Comparison of ENCODE assay signal across 33 cellular contexts in genomic region chr10:58293989-58294388, GRCh38.
"Had no signal": no experiment of that assay in that cellular context is flagged by ENCODE, and none has a peak within 500 bp of the region (broad histone marks: within the 10 kb centered on the region; RNA-seq: fewer than 3 reads in every experiment).

No MANE protein-coding gene starts in this region.

- ATAC-seq: activated CD4-positive, alpha-beta T cell treated with anti-CD3 and anti-CD28 coated beads for 36 hours; activated CD8-positive, alpha-beta memory T cell treated with anti-CD3 and anti-CD28 coated beads, Interleukin-2, amount 10 ng/mL, durations not matched to agents 7 days and 5 days; activated CD8-positive, alpha-beta T cell treated with anti-CD3 and anti-CD28 coated beads, Interleukin-2, amount 10 ng/mL, durations not matched to agents 7 days and 5 days; activated naive CD8-positive, alpha-beta T cell treated with anti-CD3 and anti-CD28 coated beads, Interleukin-2, amount 50 U/mL, for 24 hours; body of pancreas; esophagus mucosa; T-helper 17 cell had no signal

- H3K27ac Mint-ChIP-seq: activated CD4-positive, alpha-beta memory T cell treated with anti-CD3 and anti-CD28 coated beads for 36 hours; activated CD4-positive, alpha-beta T cell treated with anti-CD3 and anti-CD28 coated beads for 36 hours; activated CD4-positive, alpha-beta T cell treated with anti-CD3 and anti-CD28 coated beads, Interleukin-2, amount 10 ng/mL, durations not matched to agents 24 days and 14 days; activated CD8-positive, alpha-beta T cell treated with anti-CD3 and anti-CD28 coated beads, Interleukin-2, amount 10 ng/mL, durations not matched to agents 7 days and 5 days; activated naive CD4-positive, alpha-beta T cell treated with anti-CD3 and anti-CD28 coated beads for 36 hours; activated naive CD4-positive, alpha-beta T cell treated with anti-CD3 and anti-CD28 coated beads, Interleukin-2, amount 50 U/mL, for 24 hours; activated naive CD8-positive, alpha-beta T cell treated with anti-CD3 and anti-CD28 coated beads for 36 hours; activated naive CD8-positive, alpha-beta T cell treated with anti-CD3 and anti-CD28 coated beads, Interleukin-2, amount 50 U/mL, for 24 hours; activated T-helper 1 cell treated with anti-CD3 and anti-CD28 coated beads, Interleukin-12 subunit alpha, Interleukin-12 subunit beta, Interleukin-2, Interleukin-4 antibody, amounts not matched to agents 30 ng/mL and 10 ng/mL and 1 ng/mL, durations not matched to agents 14 hours and 24 hours and 36 hours; activated T-helper 2 cell treated with anti-CD3 and anti-CD28 coated beads, Interferon-gamma antibody, Interleukin-2, Interleukin-4, amounts not matched to agents 10 μg/mL and 5 μg/mL and 100 μg/mL, durations not matched to agents 14 hours and 24 hours and 36 hours; T-helper 17 cell had no signal

- H3K4me3 Mint-ChIP-seq: activated CD4-positive, alpha-beta memory T cell treated with anti-CD3 and anti-CD28 coated beads for 36 hours; activated CD4-positive, alpha-beta T cell treated with anti-CD3 and anti-CD28 coated beads for 36 hours; activated CD4-positive, alpha-beta T cell treated with anti-CD3 and anti-CD28 coated beads, Interleukin-2, amount 10 ng/mL, durations not matched to agents 24 days and 14 days; activated CD8-positive, alpha-beta memory T cell treated with anti-CD3 and anti-CD28 coated beads, Interleukin-2, amount 10 ng/mL, durations not matched to agents 7 days and 5 days; activated CD8-positive, alpha-beta T cell treated with anti-CD3 and anti-CD28 coated beads, Interleukin-2, amount 10 ng/mL, durations not matched to agents 7 days and 5 days; activated naive CD4-positive, alpha-beta T cell treated with anti-CD3 and anti-CD28 coated beads for 36 hours; activated naive CD4-positive, alpha-beta T cell treated with anti-CD3 and anti-CD28 coated beads, Interleukin-2, amount 50 U/mL, for 24 hours; activated naive CD8-positive, alpha-beta T cell treated with anti-CD3 and anti-CD28 coated beads for 36 hours; activated naive CD8-positive, alpha-beta T cell treated with anti-CD3 and anti-CD28 coated beads, Interleukin-2, amount 50 U/mL, for 24 hours; activated T-helper 1 cell treated with anti-CD3 and anti-CD28 coated beads, Interleukin-12 subunit alpha, Interleukin-12 subunit beta, Interleukin-2, Interleukin-4 antibody, amounts not matched to agents 30 ng/mL and 10 ng/mL and 1 ng/mL, durations not matched to agents 14 hours and 24 hours and 36 hours; T-helper 17 cell; T-helper 2 cell treated with Interferon-gamma antibody and Interleukin-4, amounts not matched to agents 5 μg/mL and 100 μg/mL, for 36 hours had no signal

- H3K4me1 Mint-ChIP-seq: activated CD4-positive, alpha-beta T cell treated with anti-CD3 and anti-CD28 coated beads for 36 hours; activated naive CD4-positive, alpha-beta T cell treated with anti-CD3 and anti-CD28 coated beads, Interleukin-2, amount 50 U/mL, for 24 hours had no signal

- H3K4me3 ChIP-seq: adrenal gland, body of pancreas, colonic mucosa had no signal

- H3K27me3 Mint-ChIP-seq: activated CD4-positive, alpha-beta memory T cell treated with anti-CD3 and anti-CD28 coated beads for 36 hours; activated CD4-positive, alpha-beta T cell treated with anti-CD3 and anti-CD28 coated beads for 36 hours; activated CD4-positive, alpha-beta T cell treated with anti-CD3 and anti-CD28 coated beads, Interleukin-2, amount 10 ng/mL, durations not matched to agents 24 days and 14 days; activated CD8-positive, alpha-beta memory T cell treated with anti-CD3 and anti-CD28 coated beads, Interleukin-2, amount 10 ng/mL, durations not matched to agents 7 days and 5 days; activated naive CD4-positive, alpha-beta T cell treated with anti-CD3 and anti-CD28 coated beads, Interleukin-2, amount 50 U/mL, for 24 hours; activated naive CD8-positive, alpha-beta T cell treated with anti-CD3 and anti-CD28 coated beads for 36 hours; activated naive CD8-positive, alpha-beta T cell treated with anti-CD3 and anti-CD28 coated beads, Interleukin-2, amount 50 U/mL, for 24 hours; T-helper 17 cell had no signal

- H3K9me3 ChIP-seq: adrenal gland, body of pancreas, colonic mucosa had no signal

- H3K27me3 ChIP-seq: adrenal gland, body of pancreas, colonic mucosa had no signal

- H3K4me1 ChIP-seq: adrenal gland, colonic mucosa had no signal

- H3K27ac ChIP-seq: adrenal gland, body of pancreas, colonic mucosa, WERI-Rb-1 had no signal

- H3K36me3 Mint-ChIP-seq: activated CD4-positive, alpha-beta memory T cell treated with anti-CD3 and anti-CD28 coated beads for 36 hours had no signal

- DNase-seq: activated CD4-positive, alpha-beta memory T cell treated with anti-CD3 and anti-CD28 coated beads for 36 hours; activated CD4-positive, alpha-beta T cell treated with anti-CD3 and anti-CD28 coated beads for 36 hours; activated CD4-positive, alpha-beta T cell treated with anti-CD3 and anti-CD28 coated beads, Interleukin-2, amount 10 ng/mL, durations not matched to agents 24 days and 14 days; activated CD4-positive, CD25-positive, alpha-beta regulatory T cell; activated CD4-positive, CD25-positive, alpha-beta regulatory T cell treated with anti-CD3 and anti-CD28 coated beads, Interleukin-2, amount 50 U/mL, for 72 hours; activated CD8-positive, alpha-beta memory T cell treated with anti-CD3 and anti-CD28 coated beads, Interleukin-2, amount 10 ng/mL, durations not matched to agents 7 days and 5 days; activated CD8-positive, alpha-beta memory T cell treated with anti-CD3 and anti-CD28 coated beads, Interleukin-2, amount 50 U/mL, for 4 hours; activated CD8-positive, alpha-beta T cell treated with anti-CD3 and anti-CD28 coated beads, Interleukin-2, amount 10 ng/mL, durations not matched to agents 7 days and 5 days; activated effector memory CD4-positive, alpha-beta T cell treated with anti-CD3 and anti-CD28 coated beads, Interleukin-2, amount 50 U/mL, for 16 hours; activated naive CD4-positive, alpha-beta T cell treated with anti-CD3 and anti-CD28 coated beads for 36 hours; activated naive CD8-positive, alpha-beta T cell treated with anti-CD3 and anti-CD28 coated beads for 36 hours; activated naive CD8-positive, alpha-beta T cell treated with anti-CD3 and anti-CD28 coated beads, Interleukin-2, amount 50 U/mL, for 24 hours; activated T-cell treated with anti-CD3 and anti-CD28 coated beads, Interleukin-2, amount 50 U/mL, for 1 hour; activated T-cell treated with anti-CD3 and anti-CD28 coated beads, Interleukin-2, amount 50 U/mL, for 48 hours; adrenal gland; amygdala; aorta; body of pancreas; central memory CD4-positive, alpha-beta T cell; cerebellar nuclear complex; colonic mucosa; effector CD8-positive, alpha-beta T cell; foreskin fibroblast; head of caudate nucleus; T-helper 1 cell; T-helper 17 cell; T1000; WERI-Rb-1 had no signal

- H3K36me3 ChIP-seq: adrenal gland, colonic mucosa, WERI-Rb-1 had no signal

- H3K9me3 Mint-ChIP-seq: activated CD4-positive, alpha-beta memory T cell treated with anti-CD3 and anti-CD28 coated beads for 36 hours; activated CD4-positive, alpha-beta T cell treated with anti-CD3 and anti-CD28 coated beads, Interleukin-2, amount 10 ng/mL, durations not matched to agents 24 days and 14 days; activated naive CD4-positive, alpha-beta T cell treated with anti-CD3 and anti-CD28 coated beads for 36 hours; activated naive CD4-positive, alpha-beta T cell treated with anti-CD3 and anti-CD28 coated beads, Interleukin-2, amount 50 U/mL, for 24 hours; activated naive CD8-positive, alpha-beta T cell treated with anti-CD3 and anti-CD28 coated beads for 36 hours; activated naive CD8-positive, alpha-beta T cell treated with anti-CD3 and anti-CD28 coated beads, Interleukin-2, amount 50 U/mL, for 24 hours; activated T-helper 1 cell treated with anti-CD3 and anti-CD28 coated beads, Interleukin-12 subunit alpha, Interleukin-12 subunit beta, Interleukin-2, Interleukin-4 antibody, amounts not matched to agents 30 ng/mL and 10 ng/mL and 1 ng/mL, durations not matched to agents 14 hours and 24 hours and 36 hours; activated T-helper 2 cell treated with anti-CD3 and anti-CD28 coated beads, Interferon-gamma antibody, Interleukin-2, Interleukin-4, amounts not matched to agents 10 μg/mL and 5 μg/mL and 100 μg/mL, durations not matched to agents 14 hours and 24 hours and 36 hours; T-helper 2 cell treated with Interferon-gamma antibody and Interleukin-4, amounts not matched to agents 5 μg/mL and 100 μg/mL, for 36 hours had no signal
